ENCODE assay signal across 27 cellular contexts in genomic region chr14:88584451-88584850, GRCh38. TPM values are rescaled to one million over a fixed set of nuclear protein-coding genes. Genes with fewer than 3 reads are reported as not detected.
"Had no signal": no experiment of that assay in that cellular context is flagged by ENCODE, and none has a peak within 500 bp of the region (broad histone marks: within the 10 kb centered on the region; RNA-seq: fewer than 3 reads in every experiment).

No MANE protein-coding gene starts in this region.

- H3K4me3 ChIP-seq: left ventricle myocardium inferior, lung, ovary, right atrium auricular region, right lobe of liver, smooth muscle cell, tibial nerve, vagina had no signal

- DNase-seq: hypothalamus; immature natural killer cell; kidney; left colon; left ventricle myocardium inferior; mesendoderm; naive B cell; ovary; right lobe of liver; stimulated activated CD4-positive, alpha-beta T cell treated with anti-CD3 and anti-CD28 coated beads, Interleukin-1b, Interleukin-23, amount 100 ng/mL, for 48 hours; stimulated activated CD4-positive, alpha-beta T cell treated with anti-CD3 and anti-CD28 coated beads, Interleukin-2, amount 100 ng/mL, for 48 hours; stimulated activated CD4-positive, alpha-beta T cell treated with anti-CD3 and anti-CD28 coated beads, Interleukin-4, amount 100 ng/mL, for 4 hours; stimulated activated CD8-positive, alpha-beta memory T cell treated with anti-CD3 and anti-CD28 coated beads, Interleukin-4, amount 100 ng/mL, for 48 hours; stimulated activated naive CD4-positive, alpha-beta T cell treated with Interleukin-2 at 50 U/mL for 16 hours; stimulated activated naive CD8-positive, alpha-beta T cell treated with anti-CD3 and anti-CD28 coated beads, Interleukin-15, amount 100 ng/mL, for 72 hours; substantia nigra had no signal

- H3K9me3 Mint-ChIP-seq: immature natural killer cell; natural killer cell treated with Interleukin-12 subunit alpha and Interleukin-12 subunit beta and Interleukin-15 and Interleukin-18, amount 100 ng/mL, for 72 hours; stimulated activated memory B cell treated with anti-CD40 and anti-IgM and Interleukin-4, amounts not matched to agents 10 μg/mL and 1 μg/mL and 100 μg/mL, for 72 hours; stimulated activated naive CD8-positive, alpha-beta T cell treated with anti-CD3 and anti-CD28 coated beads, Interleukin-15, amount 100 ng/mL, for 72 hours; type B pancreatic cell had no signal

- H3K36me3 ChIP-seq: ovary had no signal

- H3K27ac Mint-ChIP-seq: immature natural killer cell; mesothelial cell of epicardium; naive B cell; natural killer cell treated with Interleukin-12 subunit alpha and Interleukin-12 subunit beta and Interleukin-15 and Interleukin-18, amount 100 ng/mL, for 72 hours; stimulated activated memory B cell treated with anti-CD40 and anti-IgM and Interleukin-4, amounts not matched to agents 10 μg/mL and 1 μg/mL and 100 μg/mL, for 72 hours; stimulated activated naive CD8-positive, alpha-beta T cell treated with anti-CD3 and anti-CD28 coated beads, Interleukin-15, amount 100 ng/mL, for 72 hours; type B pancreatic cell had no signal

- H3K27ac ChIP-seq: left ventricle myocardium inferior, ovary, right atrium auricular region, right lobe of liver, tibial nerve, vagina had no signal

- H3K4me3 Mint-ChIP-seq: immature natural killer cell; mesothelial cell of epicardium; naive B cell; natural killer cell treated with Interleukin-12 subunit alpha and Interleukin-12 subunit beta and Interleukin-15 and Interleukin-18, amount 100 ng/mL, for 72 hours; stimulated activated memory B cell treated with anti-CD40 and anti-IgM and Interleukin-4, amounts not matched to agents 10 μg/mL and 1 μg/mL and 100 μg/mL, for 72 hours; stimulated activated naive CD8-positive, alpha-beta T cell treated with anti-CD3 and anti-CD28 coated beads, Interleukin-15, amount 100 ng/mL, for 72 hours; type B pancreatic cell had no signal

- H3K27me3 Mint-ChIP-seq: naive B cell; natural killer cell treated with Interleukin-12 subunit alpha and Interleukin-12 subunit beta and Interleukin-15 and Interleukin-18, amount 100 ng/mL, for 72 hours; progenitor cell of endocrine pancreas; stimulated activated memory B cell treated with anti-CD40 and anti-IgM and Interleukin-4, amounts not matched to agents 10 μg/mL and 1 μg/mL and 100 μg/mL, for 72 hours; stimulated activated naive CD8-positive, alpha-beta T cell treated with anti-CD3 and anti-CD28 coated beads, Interleukin-15, amount 100 ng/mL, for 72 hours; type B pancreatic cell had no signal

- ATAC-seq: left colon; natural killer cell treated with Interleukin-12 subunit alpha and Interleukin-12 subunit beta and Interleukin-15 and Interleukin-18, amount 100 ng/mL, for 72 hours; right lobe of liver; stimulated activated memory B cell treated with anti-CD40 and anti-IgM and Interleukin-4, amounts not matched to agents 10 μg/mL and 1 μg/mL and 100 μg/mL, for 72 hours; stimulated activated naive CD8-positive, alpha-beta T cell treated with anti-CD3 and anti-CD28 coated beads, Interleukin-15, amount 100 ng/mL, for 72 hours had no signal

- H3K9me3 ChIP-seq: left ventricle myocardium inferior, ovary, right atrium auricular region, right lobe of liver, tibial nerve, vagina had no signal

- H3K4me1 ChIP-seq: right atrium auricular region, right lobe of liver, tibial nerve, vagina had no signal

- H3K4me1 Mint-ChIP-seq: naive B cell; stimulated activated memory B cell treated with anti-CD40 and anti-IgM and Interleukin-4, amounts not matched to agents 10 μg/mL and 1 μg/mL and 100 μg/mL, for 72 hours; stimulated activated naive CD8-positive, alpha-beta T cell treated with anti-CD3 and anti-CD28 coated beads, Interleukin-15, amount 100 ng/mL, for 72 hours had no signal

- H3K27me3 ChIP-seq: ovary, right atrium auricular region, right lobe of liver, tibial nerve, vagina had no signal

RNA-seq across cellular contexts. Expression of gene PTPN21, which starts 29.6 kb away (rescaled TPM):
- total RNA-seq: mononuclear cell had no signal
